10 cellular contexts compared by ENCODE assay signal in genomic region chr4:116537828-116538227, GRCh38.
"Had no signal": no experiment of that assay in that cellular context is flagged by ENCODE, and none has a peak within 500 bp of the region (broad histone marks: within the 10 kb centered on the region; RNA-seq: fewer than 3 reads in every experiment).

No MANE protein-coding gene starts in this region.

- ATAC-seq: HCT116, HepG2, K562 had no signal

- H3K4me1 ChIP-seq: HAP-1 had no signal

- H3K27ac Mint-ChIP-seq: HFFc6, IgD-negative memory B cell had no signal

- H3K36me3 ChIP-seq: HAP-1 had no signal

- H3K27me3 Mint-ChIP-seq: IgD-negative memory B cell had no signal

- H3K27ac ChIP-seq: HL-60 had no signal

- H3K4me3 Mint-ChIP-seq: HFFc6, IgD-negative memory B cell had no signal

- H3K4me3 ChIP-seq: HAP-1, K562 had no signal

- DNase-seq: GOT3, H7, HFFc6, KG1 had no signal

- H3K4me1 Mint-ChIP-seq: IgD-negative memory B cell had no signal

- H3K36me3 Mint-ChIP-seq: IgD-negative memory B cell had no signal
